8 cellular contexts compared by ENCODE assay signal in the genomic region with DNA sequence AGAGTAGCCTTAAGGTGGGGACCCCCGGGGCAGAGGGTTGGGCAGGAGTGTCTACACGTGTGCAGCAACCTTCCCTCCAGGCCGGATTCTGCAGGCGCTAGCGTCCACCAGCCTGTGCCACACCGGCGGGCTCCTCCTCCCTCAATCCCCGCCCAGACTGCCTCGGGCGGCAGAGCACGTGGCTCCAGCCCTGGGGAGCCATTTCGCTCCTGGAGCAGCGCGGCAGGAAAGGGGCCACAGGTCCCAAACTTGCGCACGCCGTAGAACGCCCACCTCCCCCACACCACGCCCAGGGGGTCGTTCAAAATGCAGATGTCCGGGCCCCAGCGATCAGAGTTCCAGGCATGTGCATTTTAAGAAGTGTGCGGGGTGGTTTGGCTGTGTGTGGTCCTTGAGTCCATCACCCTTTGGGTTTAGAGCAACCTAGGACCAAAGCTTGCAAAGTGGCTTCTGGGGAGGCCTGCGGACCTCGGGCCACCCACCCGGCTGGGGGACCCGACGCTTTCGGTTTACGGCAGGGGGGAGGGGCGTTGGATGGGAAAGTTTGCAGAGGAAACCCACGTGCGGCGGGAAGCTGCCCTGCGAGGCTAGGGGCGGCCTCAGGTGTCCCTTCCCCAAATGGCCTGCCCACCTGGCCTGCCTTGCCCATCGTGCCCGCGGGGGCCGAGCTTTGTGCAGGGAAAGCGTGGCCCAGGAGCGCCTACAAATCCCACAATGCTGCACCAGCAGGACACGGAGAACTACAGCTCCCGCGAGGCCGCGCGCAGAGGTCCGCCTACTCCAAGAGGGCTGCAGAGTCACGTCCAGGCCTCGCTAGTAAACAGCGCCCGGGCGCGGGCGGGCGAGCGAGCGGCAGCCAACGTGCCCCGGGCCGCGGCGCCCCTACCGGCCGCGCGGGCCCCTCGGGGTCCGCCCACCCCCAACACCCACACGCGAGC.
DNase-seq lines count a peak whose midpoint lies in the region; ATAC-seq lines count a peak whose summit lies in the region.

No MANE protein-coding gene starts in this region.

- DNase-seq in ACHN, result peak; percentile 95
- peak; percentile 93 for DNase-seq in NCI-H226
- DNase-seq in cerebellar cortex (ENCODE audit: low spot score), result peak; percentile 94
- DNase-seq in kidney glomerular epithelial cell (lab: John Stamatoyannopoulos, UW), result peak; percentile 90
- DNase-seq in stimulated activated CD4-positive, alpha-beta T cell treated with anti-CD3 and anti-CD28 coated beads, Interleukin-15, amount 100 ng/mL, for 24 hours, result peak; percentile 93

- in situ Hi-C loops in ACHN (cut with HindIII; ENCODE audit: low pct_ligation_motif_present, low pct_unique_long_range_greater_than_20kb, low sequenced_read_pairs), result no loop called here

- ATAC-seq in GM18868 (IDR thresholded peaks at IDR 0.05; ENCODE audit: unreplicated experiment) (peak; percentile 75), HG03139 (IDR thresholded peaks at IDR 0.05; ENCODE audit: unreplicated experiment) (peak; percentile 48)
- peak; percentile 89 to 91 for ATAC-seq in activated CD4-positive, CD25-positive, alpha-beta regulatory T cell treated with anti-CD3 and anti-CD28 coated beads, Interleukin-2, amount 50 U/mL, for 24 hours

Comparison
In these comparisons a context has a peak if more than half of its experiments do, and no peak if none do; other contexts are left out.
1. Peak in every context shown above with its lines: DNase-seq and ATAC-seq.